In the genomic region with DNA sequence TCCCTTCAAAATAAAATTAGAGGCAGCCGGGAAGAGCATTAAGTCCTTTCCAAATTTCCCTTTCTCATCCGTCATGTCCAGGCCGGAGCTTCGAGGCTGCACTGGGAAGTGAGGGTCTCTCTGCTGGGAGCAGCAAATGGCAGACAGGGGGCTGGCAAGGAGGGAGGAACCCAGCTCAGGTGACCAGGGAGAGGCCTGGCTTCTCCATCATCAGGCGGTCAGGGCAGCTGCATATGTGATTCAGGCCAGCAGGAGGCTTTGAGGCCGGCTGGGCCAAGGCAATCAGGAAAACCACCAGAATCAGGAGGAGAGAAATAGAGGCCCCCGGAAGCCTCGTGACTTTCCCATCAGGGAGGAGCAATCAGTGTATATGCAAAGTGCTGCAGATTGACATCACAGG, we compare ENCODE assay signal across 2 cellular contexts.
A peak's percentile ranks its signal among the peaks of the same experiment; 100 is the strongest.
TF ChIP-seq lines count a peak whose summit lies in the region.

No MANE protein-coding gene starts in this region.

TF ChIP-seq in HCT116, 20 proteins besides CTCF, POLR2A, EP300 and RAD21 (continued from another document):
- TF ChIP-seq, protein P1, sequence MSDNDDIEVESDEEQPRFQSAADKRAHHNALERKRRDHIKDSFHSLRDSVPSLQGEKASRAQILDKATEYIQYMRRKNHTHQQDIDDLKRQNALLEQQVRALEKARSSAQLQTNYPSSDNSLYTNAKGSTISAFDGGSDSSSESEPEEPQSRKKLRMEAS (IDR thresholded peaks at IDR 0.05), result no peak
- TF ChIP-seq POLR2AphosphoS5 (IDR thresholded peaks at IDR 0.05; ENCODE audit: low read depth, low read length) (no peak), TCF7L2 (IDR thresholded peaks at IDR 0.05; ENCODE audit: borderline replicate concordance, extremely low read depth, insufficient read depth, insufficient read length) (no peak), EGR1 (IDR thresholded peaks at IDR 0.05; ENCODE audit: low read depth) (no peak), EZH2phosphoT487 (IDR thresholded peaks at IDR 0.05; ENCODE audit: borderline replicate concordance) (no peak)

TF ChIP-seq in WTC11, 78 proteins besides CTCF, POLR2A, EP300 and RAD21 (continued from another document):
- TF ChIP-seq, protein P2, sequence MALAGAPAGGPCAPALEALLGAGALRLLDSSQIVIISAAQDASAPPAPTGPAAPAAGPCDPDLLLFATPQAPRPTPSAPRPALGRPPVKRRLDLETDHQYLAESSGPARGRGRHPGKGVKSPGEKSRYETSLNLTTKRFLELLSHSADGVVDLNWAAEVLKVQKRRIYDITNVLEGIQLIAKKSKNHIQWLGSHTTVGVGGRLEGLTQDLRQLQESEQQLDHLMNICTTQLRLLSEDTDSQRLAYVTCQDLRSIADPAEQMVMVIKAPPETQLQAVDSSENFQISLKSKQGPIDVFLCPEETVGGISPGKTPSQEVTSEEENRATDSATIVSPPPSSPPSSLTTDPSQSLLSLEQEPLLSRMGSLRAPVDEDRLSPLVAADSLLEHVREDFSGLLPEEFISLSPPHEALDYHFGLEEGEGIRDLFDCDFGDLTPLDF (CRISPR knock-in tag; IDR thresholded peaks at IDR 0.05), result 0 out of 2 replicates have a peak, but pooled peaks have one; percentile 15
- TF ChIP-seq, protein P3, sequence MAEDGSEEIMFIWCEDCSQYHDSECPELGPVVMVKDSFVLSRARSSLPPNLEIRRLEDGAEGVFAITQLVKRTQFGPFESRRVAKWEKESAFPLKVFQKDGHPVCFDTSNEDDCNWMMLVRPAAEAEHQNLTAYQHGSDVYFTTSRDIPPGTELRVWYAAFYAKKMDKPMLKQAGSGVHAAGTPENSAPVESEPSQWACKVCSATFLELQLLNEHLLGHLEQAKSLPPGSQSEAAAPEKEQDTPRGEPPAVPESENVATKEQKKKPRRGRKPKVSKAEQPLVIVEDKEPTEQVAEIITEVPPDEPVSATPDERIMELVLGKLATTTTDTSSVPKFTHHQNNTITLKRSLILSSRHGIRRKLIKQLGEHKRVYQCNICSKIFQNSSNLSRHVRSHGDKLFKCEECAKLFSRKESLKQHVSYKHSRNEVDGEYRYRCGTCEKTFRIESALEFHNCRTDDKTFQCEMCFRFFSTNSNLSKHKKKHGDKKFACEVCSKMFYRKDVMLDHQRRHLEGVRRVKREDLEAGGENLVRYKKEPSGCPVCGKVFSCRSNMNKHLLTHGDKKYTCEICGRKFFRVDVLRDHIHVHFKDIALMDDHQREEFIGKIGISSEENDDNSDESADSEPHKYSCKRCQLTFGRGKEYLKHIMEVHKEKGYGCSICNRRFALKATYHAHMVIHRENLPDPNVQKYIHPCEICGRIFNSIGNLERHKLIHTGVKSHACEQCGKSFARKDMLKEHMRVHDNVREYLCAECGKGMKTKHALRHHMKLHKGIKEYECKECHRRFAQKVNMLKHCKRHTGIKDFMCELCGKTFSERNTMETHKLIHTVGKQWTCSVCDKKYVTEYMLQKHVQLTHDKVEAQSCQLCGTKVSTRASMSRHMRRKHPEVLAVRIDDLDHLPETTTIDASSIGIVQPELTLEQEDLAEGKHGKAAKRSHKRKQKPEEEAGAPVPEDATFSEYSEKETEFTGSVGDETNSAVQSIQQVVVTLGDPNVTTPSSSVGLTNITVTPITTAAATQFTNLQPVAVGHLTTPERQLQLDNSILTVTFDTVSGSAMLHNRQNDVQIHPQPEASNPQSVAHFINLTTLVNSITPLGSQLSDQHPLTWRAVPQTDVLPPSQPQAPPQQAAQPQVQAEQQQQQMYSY (CRISPR knock-in tag; IDR thresholded peaks at IDR 0.05), result peak; percentile 96
- TF ChIP-seq TEAD1 (CRISPR knock-in tag; IDR thresholded peaks at IDR 0.05) (peak; percentile 50; the same call in 1 of the 2 replicates), TCF7 (CRISPR knock-in tag; IDR thresholded peaks at IDR 0.05; ENCODE audit: low read depth) (no peak), GABPB1 (CRISPR knock-in tag; IDR thresholded peaks at IDR 0.05) (no peak), FOXK1 (CRISPR knock-in tag; IDR thresholded peaks at IDR 0.05) (peak; percentile 69)
- TF ChIP-seq, protein P4, sequence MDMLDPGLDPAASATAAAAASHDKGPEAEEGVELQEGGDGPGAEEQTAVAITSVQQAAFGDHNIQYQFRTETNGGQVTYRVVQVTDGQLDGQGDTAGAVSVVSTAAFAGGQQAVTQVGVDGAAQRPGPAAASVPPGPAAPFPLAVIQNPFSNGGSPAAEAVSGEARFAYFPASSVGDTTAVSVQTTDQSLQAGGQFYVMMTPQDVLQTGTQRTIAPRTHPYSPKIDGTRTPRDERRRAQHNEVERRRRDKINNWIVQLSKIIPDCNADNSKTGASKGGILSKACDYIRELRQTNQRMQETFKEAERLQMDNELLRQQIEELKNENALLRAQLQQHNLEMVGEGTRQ (CRISPR knock-in tag; IDR thresholded peaks at IDR 0.05), result peak; percentile 72
- TF ChIP-seq, protein P1 (CRISPR knock-in tag; IDR thresholded peaks at IDR 0.05), result peak; percentile 70
